In the genomic region with DNA sequence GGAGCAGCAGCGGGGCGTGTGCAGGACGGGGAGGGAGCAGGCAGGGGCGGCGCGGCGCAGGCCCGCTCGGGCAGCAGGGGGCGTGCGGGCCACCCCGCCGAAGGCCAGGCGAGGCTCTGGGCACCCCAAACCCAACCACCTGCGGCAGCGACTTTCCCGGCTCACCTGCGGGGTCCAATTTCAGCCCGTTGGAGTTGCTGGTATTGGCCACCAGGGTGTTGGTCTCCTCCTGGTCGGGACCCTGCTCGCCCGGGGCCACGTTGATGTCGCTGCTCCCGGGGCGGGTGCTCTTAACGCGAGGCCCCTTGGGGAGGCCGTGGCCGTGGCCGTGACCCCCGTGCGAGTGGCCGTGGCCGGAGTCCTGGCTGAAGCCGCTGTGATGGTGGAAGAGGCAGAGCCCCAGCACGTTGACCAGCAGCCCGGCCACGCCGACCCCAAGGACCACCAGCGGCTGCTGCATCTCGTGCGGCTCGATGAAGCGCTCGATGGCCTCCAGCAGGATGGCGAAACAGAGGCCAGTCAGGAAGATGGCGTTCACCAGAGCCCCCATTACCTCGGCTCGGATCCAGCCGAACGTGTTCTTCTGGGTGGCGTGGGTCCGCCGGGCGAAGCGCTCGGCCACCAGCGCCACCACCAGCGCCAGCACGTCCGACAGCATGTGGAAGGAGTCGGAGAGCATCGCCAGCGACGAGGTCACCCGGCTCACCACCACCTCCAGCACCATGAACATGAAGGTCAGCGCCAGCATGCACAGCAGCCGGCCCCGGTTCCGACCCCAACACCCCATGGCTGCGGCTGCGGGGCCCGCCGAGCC, we compare ENCODE assay signal across 1 cellular context.
TF ChIP-seq lines count a peak whose summit lies in the region.

No MANE protein-coding gene starts in this region.

TF ChIP-seq in HepG2, 621 proteins besides CTCF, POLR2A, EP300 and RAD21 (continued from another document and continues in another):
- no peak; the same call in none of the 2 replicates for TF ChIP-seq KMT2B (CRISPR knock-in tag; IDR thresholded peaks at IDR 0.05)
- TF ChIP-seq, protein P1, sequence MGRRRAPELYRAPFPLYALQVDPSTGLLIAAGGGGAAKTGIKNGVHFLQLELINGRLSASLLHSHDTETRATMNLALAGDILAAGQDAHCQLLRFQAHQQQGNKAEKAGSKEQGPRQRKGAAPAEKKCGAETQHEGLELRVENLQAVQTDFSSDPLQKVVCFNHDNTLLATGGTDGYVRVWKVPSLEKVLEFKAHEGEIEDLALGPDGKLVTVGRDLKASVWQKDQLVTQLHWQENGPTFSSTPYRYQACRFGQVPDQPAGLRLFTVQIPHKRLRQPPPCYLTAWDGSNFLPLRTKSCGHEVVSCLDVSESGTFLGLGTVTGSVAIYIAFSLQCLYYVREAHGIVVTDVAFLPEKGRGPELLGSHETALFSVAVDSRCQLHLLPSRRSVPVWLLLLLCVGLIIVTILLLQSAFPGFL (CRISPR knock-in tag; IDR thresholded peaks at IDR 0.05): 0 out of 2 replicates have a peak, but pooled peaks have one; percentile 14
- TF ChIP-seq, protein P2, sequence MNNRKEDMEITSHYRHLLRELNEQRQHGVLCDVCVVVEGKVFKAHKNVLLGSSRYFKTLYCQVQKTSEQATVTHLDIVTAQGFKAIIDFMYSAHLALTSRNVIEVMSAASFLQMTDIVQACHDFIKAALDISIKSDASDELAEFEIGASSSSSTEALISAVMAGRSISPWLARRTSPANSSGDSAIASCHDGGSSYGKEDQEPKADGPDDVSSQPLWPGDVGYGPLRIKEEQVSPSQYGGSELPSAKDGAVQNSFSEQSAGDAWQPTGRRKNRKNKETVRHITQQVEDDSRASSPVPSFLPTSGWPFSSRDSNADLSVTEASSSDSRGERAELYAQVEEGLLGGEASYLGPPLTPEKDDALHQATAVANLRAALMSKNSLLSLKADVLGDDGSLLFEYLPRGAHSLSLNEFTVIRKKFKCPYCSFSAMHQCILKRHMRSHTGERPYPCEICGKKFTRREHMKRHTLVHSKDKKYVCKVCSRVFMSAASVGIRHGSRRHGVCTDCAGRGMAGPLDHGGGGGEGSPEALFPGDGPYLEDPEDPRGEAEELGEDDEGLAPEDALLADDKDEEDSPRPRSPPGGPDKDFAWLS (CRISPR knock-in tag; IDR thresholded peaks at IDR 0.05; ENCODE audit: borderline replicate concordance): no peak
- TF ChIP-seq ZSCAN30 (CRISPR knock-in tag; IDR thresholded peaks at IDR 0.05): no peak
- no peak for TF ChIP-seq HOXA9 (CRISPR knock-in tag; IDR thresholded peaks at IDR 0.05; ENCODE audit: borderline replicate concordance)
- no peak for TF ChIP-seq ZFP37 (CRISPR knock-in tag; IDR thresholded peaks at IDR 0.05; ENCODE audit: borderline replicate concordance)
- TF ChIP-seq, protein P3, sequence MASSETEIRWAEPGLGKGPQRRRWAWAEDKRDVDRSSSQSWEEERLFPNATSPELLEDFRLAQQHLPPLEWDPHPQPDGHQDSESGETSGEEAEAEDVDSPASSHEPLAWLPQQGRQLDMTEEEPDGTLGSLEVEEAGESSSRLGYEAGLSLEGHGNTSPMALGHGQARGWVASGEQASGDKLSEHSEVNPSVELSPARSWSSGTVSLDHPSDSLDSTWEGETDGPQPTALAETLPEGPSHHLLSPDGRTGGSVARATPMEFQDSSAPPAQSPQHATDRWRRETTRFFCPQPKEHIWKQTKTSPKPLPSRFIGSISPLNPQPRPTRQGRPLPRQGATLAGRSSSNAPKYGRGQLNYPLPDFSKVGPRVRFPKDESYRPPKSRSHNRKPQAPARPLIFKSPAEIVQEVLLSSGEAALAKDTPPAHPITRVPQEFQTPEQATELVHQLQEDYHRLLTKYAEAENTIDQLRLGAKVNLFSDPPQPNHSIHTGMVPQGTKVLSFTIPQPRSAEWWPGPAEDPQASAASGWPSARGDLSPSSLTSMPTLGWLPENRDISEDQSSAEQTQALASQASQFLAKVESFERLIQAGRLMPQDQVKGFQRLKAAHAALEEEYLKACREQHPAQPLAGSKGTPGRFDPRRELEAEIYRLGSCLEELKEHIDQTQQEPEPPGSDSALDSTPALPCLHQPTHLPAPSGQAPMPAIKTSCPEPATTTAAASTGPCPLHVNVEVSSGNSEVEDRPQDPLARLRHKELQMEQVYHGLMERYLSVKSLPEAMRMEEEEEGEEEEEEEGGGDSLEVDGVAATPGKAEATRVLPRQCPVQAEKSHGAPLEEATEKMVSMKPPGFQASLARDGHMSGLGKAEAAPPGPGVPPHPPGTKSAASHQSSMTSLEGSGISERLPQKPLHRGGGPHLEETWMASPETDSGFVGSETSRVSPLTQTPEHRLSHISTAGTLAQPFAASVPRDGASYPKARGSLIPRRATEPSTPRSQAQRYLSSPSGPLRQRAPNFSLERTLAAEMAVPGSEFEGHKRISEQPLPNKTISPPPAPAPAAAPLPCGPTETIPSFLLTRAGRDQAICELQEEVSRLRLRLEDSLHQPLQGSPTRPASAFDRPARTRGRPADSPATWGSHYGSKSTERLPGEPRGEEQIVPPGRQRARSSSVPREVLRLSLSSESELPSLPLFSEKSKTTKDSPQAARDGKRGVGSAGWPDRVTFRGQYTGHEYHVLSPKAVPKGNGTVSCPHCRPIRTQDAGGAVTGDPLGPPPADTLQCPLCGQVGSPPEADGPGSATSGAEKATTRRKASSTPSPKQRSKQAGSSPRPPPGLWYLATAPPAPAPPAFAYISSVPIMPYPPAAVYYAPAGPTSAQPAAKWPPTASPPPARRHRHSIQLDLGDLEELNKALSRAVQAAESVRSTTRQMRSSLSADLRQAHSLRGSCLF (CRISPR knock-in tag; IDR thresholded peaks at IDR 0.05; ENCODE audit: borderline replicate concordance): no peak
- peak; percentile 15; the same call in 1 of the 2 replicates for TF ChIP-seq ZNF160 (CRISPR knock-in tag; IDR thresholded peaks at IDR 0.05)
- no peak for TF ChIP-seq ATM (IDR thresholded peaks at IDR 0.05; ENCODE audit: borderline replicate concordance)
- TF ChIP-seq MIXL1 (CRISPR knock-in tag; IDR thresholded peaks at IDR 0.05): no peak
- no peak for TF ChIP-seq SYNCRIP (IDR thresholded peaks at IDR 0.05; ENCODE audit: insufficient read depth, low read depth, low read length)
- TF ChIP-seq PAX8 (CRISPR knock-in tag; IDR thresholded peaks at IDR 0.05; ENCODE audit: borderline replicate concordance): no peak
- TF ChIP-seq, protein P4, sequence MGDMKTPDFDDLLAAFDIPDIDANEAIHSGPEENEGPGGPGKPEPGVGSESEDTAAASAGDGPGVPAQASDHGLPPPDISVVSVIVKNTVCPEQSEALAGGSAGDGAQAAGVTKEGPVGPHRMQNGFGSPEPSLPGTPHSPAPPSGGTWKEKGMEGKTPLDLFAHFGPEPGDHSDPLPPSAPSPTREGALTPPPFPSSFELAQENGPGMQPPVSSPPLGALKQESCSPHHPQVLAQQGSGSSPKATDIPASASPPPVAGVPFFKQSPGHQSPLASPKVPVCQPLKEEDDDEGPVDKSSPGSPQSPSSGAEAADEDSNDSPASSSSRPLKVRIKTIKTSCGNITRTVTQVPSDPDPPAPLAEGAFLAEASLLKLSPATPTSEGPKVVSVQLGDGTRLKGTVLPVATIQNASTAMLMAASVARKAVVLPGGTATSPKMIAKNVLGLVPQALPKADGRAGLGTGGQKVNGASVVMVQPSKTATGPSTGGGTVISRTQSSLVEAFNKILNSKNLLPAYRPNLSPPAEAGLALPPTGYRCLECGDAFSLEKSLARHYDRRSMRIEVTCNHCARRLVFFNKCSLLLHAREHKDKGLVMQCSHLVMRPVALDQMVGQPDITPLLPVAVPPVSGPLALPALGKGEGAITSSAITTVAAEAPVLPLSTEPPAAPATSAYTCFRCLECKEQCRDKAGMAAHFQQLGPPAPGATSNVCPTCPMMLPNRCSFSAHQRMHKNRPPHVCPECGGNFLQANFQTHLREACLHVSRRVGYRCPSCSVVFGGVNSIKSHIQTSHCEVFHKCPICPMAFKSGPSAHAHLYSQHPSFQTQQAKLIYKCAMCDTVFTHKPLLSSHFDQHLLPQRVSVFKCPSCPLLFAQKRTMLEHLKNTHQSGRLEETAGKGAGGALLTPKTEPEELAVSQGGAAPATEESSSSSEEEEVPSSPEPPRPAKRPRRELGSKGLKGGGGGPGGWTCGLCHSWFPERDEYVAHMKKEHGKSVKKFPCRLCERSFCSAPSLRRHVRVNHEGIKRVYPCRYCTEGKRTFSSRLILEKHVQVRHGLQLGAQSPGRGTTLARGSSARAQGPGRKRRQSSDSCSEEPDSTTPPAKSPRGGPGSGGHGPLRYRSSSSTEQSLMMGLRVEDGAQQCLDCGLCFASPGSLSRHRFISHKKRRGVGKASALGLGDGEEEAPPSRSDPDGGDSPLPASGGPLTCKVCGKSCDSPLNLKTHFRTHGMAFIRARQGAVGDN (CRISPR knock-in tag; IDR thresholded peaks at IDR 0.05): peak; percentile 89
- TF ChIP-seq ZNF224 (CRISPR knock-in tag; IDR thresholded peaks at IDR 0.05): no peak
- peak; percentile 57 for TF ChIP-seq ZNF331 (CRISPR knock-in tag; IDR thresholded peaks at IDR 0.05)
- peak; percentile 61; the same call in 1 of the 2 replicates for TF ChIP-seq ZNF772 (CRISPR knock-in tag; IDR thresholded peaks at IDR 0.05)
- TF ChIP-seq CCDC6 (CRISPR knock-in tag; IDR thresholded peaks at IDR 0.05): peak; percentile 94
- TF ChIP-seq FOXP1 (IDR thresholded peaks at IDR 0.05): no peak
- TF ChIP-seq FOXP1 (CRISPR knock-in tag; IDR thresholded peaks at IDR 0.05): no peak
- TF ChIP-seq ARHGAP35 (CRISPR knock-in tag; IDR thresholded peaks at IDR 0.05; ENCODE audit: borderline replicate concordance): no peak; the same call in 1 of the 2 replicates
- no peak for TF ChIP-seq NR2F1 (CRISPR knock-in tag; IDR thresholded peaks at IDR 0.05)
- no peak for TF ChIP-seq ZFP1 (CRISPR knock-in tag; IDR thresholded peaks at IDR 0.05)
- TF ChIP-seq RELA (CRISPR knock-in tag; IDR thresholded peaks at IDR 0.05): no peak
- TF ChIP-seq, protein P5, sequence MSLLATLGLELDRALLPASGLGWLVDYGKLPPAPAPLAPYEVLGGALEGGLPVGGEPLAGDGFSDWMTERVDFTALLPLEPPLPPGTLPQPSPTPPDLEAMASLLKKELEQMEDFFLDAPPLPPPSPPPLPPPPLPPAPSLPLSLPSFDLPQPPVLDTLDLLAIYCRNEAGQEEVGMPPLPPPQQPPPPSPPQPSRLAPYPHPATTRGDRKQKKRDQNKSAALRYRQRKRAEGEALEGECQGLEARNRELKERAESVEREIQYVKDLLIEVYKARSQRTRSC (CRISPR knock-in tag; IDR thresholded peaks at IDR 0.05; ENCODE audit: low read depth): no peak; the same call in 1 of the 2 replicates
- TF ChIP-seq HES4 (CRISPR knock-in tag; IDR thresholded peaks at IDR 0.05; ENCODE audit: borderline replicate concordance): no peak
- TF ChIP-seq ISL2 (CRISPR knock-in tag; IDR thresholded peaks at IDR 0.05): peak; percentile 44; the same call in 1 of the 2 replicates
- peak; percentile 62; the same call in 1 of the 2 replicates for TF ChIP-seq ZNF430 (CRISPR knock-in tag; IDR thresholded peaks at IDR 0.05)
- TF ChIP-seq, protein P6, sequence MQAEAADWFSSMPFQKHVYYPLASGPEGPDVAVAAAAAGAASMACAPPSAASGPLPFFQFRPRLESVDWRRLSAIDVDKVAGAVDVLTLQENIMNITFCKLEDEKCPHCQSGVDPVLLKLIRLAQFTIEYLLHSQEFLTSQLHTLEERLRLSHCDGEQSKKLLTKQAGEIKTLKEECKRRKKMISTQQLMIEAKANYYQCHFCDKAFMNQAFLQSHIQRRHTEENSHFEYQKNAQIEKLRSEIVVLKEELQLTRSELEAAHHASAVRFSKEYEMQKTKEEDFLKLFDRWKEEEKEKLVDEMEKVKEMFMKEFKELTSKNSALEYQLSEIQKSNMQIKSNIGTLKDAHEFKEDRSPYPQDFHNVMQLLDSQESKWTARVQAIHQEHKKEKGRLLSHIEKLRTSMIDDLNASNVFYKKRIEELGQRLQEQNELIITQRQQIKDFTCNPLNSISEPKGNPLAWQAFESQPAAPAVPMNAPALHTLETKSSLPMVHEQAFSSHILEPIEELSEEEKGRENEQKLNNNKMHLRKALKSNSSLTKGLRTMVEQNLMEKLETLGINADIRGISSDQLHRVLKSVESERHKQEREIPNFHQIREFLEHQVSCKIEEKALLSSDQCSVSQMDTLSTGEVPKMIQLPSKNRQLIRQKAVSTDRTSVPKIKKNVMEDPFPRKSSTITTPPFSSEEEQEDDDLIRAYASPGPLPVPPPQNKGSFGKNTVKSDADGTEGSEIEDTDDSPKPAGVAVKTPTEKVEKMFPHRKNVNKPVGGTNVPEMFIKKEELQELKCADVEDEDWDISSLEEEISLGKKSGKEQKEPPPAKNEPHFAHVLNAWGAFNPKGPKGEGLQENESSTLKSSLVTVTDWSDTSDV (CRISPR knock-in tag; IDR thresholded peaks at IDR 0.05): peak; percentile 52; the same call in 1 of the 2 replicates
- no peak for TF ChIP-seq RARA (CRISPR knock-in tag; IDR thresholded peaks at IDR 0.05)
- no peak for TF ChIP-seq NR2F6 (IDR thresholded peaks at IDR 0.05)
- TF ChIP-seq NR2F6 (CRISPR knock-in tag; IDR thresholded peaks at IDR 0.05): no peak
- TF ChIP-seq, protein P7, sequence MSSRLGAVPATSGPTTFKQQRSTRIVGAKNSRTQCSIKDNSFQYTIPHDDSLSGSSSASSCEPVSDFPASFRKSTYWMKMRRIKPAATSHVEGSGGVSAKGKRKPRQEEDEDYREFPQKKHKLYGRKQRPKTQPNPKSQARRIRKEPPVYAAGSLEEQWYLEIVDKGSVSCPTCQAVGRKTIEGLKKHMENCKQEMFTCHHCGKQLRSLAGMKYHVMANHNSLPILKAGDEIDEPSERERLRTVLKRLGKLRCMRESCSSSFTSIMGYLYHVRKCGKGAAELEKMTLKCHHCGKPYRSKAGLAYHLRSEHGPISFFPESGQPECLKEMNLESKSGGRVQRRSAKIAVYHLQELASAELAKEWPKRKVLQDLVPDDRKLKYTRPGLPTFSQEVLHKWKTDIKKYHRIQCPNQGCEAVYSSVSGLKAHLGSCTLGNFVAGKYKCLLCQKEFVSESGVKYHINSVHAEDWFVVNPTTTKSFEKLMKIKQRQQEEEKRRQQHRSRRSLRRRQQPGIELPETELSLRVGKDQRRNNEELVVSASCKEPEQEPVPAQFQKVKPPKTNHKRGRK (CRISPR knock-in tag; IDR thresholded peaks at IDR 0.05): peak; percentile 18; the same call in 1 of the 2 replicates
- TF ChIP-seq CREB1 (IDR thresholded peaks at IDR 0.05): no peak
- TF ChIP-seq CREB1 (CRISPR knock-in tag; IDR thresholded peaks at IDR 0.05): no peak
- TF ChIP-seq, protein P8, sequence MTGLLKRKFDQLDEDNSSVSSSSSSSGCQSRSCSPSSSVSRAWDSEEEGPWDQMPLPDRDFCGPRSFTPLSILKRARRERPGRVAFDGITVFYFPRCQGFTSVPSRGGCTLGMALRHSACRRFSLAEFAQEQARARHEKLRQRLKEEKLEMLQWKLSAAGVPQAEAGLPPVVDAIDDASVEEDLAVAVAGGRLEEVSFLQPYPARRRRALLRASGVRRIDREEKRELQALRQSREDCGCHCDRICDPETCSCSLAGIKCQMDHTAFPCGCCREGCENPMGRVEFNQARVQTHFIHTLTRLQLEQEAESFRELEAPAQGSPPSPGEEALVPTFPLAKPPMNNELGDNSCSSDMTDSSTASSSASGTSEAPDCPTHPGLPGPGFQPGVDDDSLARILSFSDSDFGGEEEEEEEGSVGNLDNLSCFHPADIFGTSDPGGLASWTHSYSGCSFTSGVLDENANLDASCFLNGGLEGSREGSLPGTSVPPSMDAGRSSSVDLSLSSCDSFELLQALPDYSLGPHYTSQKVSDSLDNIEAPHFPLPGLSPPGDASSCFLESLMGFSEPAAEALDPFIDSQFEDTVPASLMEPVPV (CRISPR knock-in tag; IDR thresholded peaks at IDR 0.05): peak; percentile 74; the same call in 1 of the 2 replicates
- 0 out of 2 replicates have a peak, but pooled peaks have one; percentile 37 for TF ChIP-seq ZNF121 (CRISPR knock-in tag; IDR thresholded peaks at IDR 0.05)
- TF ChIP-seq ZNF460 (CRISPR knock-in tag; IDR thresholded peaks at IDR 0.05; ENCODE audit: borderline replicate concordance): no peak
- no peak for TF ChIP-seq NR3C1 (CRISPR knock-in tag; IDR thresholded peaks at IDR 0.05)
- TF ChIP-seq ZFP82 (CRISPR knock-in tag; IDR thresholded peaks at IDR 0.05; ENCODE audit: borderline replicate concordance): peak; percentile 97; the same call in 1 of the 2 replicates
- TF ChIP-seq ZNF329 (CRISPR knock-in tag; IDR thresholded peaks at IDR 0.05; ENCODE audit: low read depth): peak; percentile 72
- TF ChIP-seq ZNF629 (CRISPR knock-in tag; conservative IDR thresholded peaks at IDR 0.05): no peak
- no peak for TF ChIP-seq JARID2 (CRISPR knock-in tag; IDR thresholded peaks at IDR 0.05; ENCODE audit: insufficient replicate concordance)
